34 cellular contexts compared by ENCODE assay signal in the genomic region with DNA sequence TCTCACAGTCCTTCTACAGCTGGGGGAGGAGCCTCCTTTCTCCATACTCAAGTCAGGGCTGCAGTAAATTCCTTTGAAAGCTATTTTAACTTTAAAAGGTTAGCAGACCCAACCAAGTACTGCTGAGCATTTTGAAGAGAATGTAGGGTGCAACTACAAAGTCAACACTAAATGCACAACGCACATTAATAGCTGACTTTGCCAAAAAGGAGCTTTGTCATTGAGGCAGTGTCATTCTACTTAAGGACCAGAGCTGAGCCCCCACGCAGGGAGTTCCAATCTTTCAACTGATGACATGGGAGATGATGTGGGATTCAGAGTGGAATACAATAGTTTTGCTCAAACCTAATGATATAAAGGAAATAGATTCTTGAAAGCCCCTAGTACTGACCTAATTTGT. TPM values are rescaled to one million over a fixed set of nuclear protein-coding genes. Genes with fewer than 3 reads are reported as not detected.
"Had no signal": no experiment of that assay in that cellular context is flagged by ENCODE, and none has a peak within 500 bp of the region (broad histone marks: within the 10 kb centered on the region; RNA-seq: fewer than 3 reads in every experiment).

No MANE protein-coding gene starts in this region.

- H3K4me1 ChIP-seq: neural progenitor cell, psoas muscle, suprapubic skin, testis, transverse colon, vagina had no signal

- FAIRE-seq: urothelium cell line had no signal

- H3K27me3 ChIP-seq: neural progenitor cell, ovary, suprapubic skin, testis, tibial artery, transverse colon, vagina had no signal

- H3K4me2 ChIP-seq: neural progenitor cell, smooth muscle cell had no signal

- H3K79me2 ChIP-seq: parathyroid adenoma had no signal

- H3K27ac ChIP-seq: neural progenitor cell, ovary, parathyroid adenoma, psoas muscle, skin epidermis, spleen, suprapubic skin, testis, tibial artery, transverse colon, vagina had no signal

- ATAC-seq: naive thymus-derived CD4-positive, alpha-beta T cell; natural killer cell; psoas muscle; right cardiac atrium; sciatic nerve; stimulated activated memory B cell treated with anti-CD40 and anti-IgM and Interleukin-4, amounts not matched to agents 10 μg/mL and 1 μg/mL and 100 μg/mL, for 72 hours; stimulated activated naive CD8-positive, alpha-beta T cell treated with anti-CD3 and anti-CD28 coated beads, Interleukin-15, amount 100 ng/mL, for 72 hours; stimulated activated naive CD8-positive, alpha-beta T cell treated with anti-CD3 and anti-CD28 coated beads, Interleukin-15, Interleukin-2, amounts not matched to agents 100 U/mL and 50 U/mL, for 24 hours had no signal

- H3K9ac ChIP-seq: neural progenitor cell, parathyroid adenoma had no signal

- DNase-seq: naive thymus-derived CD4-positive, alpha-beta T cell; natural killer cell; occipital lobe; ovary; posterior cingulate gyrus; psoas muscle; right cardiac atrium; spleen; stimulated activated CD4-positive, alpha-beta T cell treated with anti-CD3 and anti-CD28 coated beads, Interleukin-12 subunit alpha, Interleukin-12 subunit beta, amount 100 ng/mL, for 4 hours; stimulated activated CD4-positive, alpha-beta T cell treated with anti-CD3 and anti-CD28 coated beads, Interleukin-2, amount 100 ng/mL, for 24 hours; stimulated activated CD4-positive, alpha-beta T cell treated with anti-CD3 and anti-CD28 coated beads, Interleukin-2, amount 100 ng/mL, for 48 hours; stimulated activated CD4-positive, alpha-beta T cell treated with anti-CD3 and anti-CD28 coated beads, Interleukin-4, amount 100 ng/mL, for 4 hours; stimulated activated CD8-positive, alpha-beta memory T cell treated with anti-CD3 and anti-CD28 coated beads, Interleukin-4, amount 100 ng/mL, for 48 hours; stimulated activated naive CD4-positive, alpha-beta T cell; stimulated activated naive CD8-positive, alpha-beta T cell treated with anti-CD3 and anti-CD28 coated beads, Interleukin-15, amount 100 ng/mL, for 72 hours; stimulated activated naive CD8-positive, alpha-beta T cell treated with anti-CD3 and anti-CD28 coated beads, Interleukin-15, Interleukin-2, amounts not matched to agents 100 U/mL and 50 U/mL, for 24 hours; substantia nigra; testis; tibial artery; transverse colon had no signal

- H3K9me3 ChIP-seq: ovary, psoas muscle, spleen, suprapubic skin, testis, tibial artery, transverse colon, vagina had no signal

- H3K4me3 ChIP-seq: neural progenitor cell, ovary, psoas muscle, skin epidermis, smooth muscle cell, spleen, suprapubic skin, testis, tibial artery, transverse colon, vagina had no signal

- H3K36me3 ChIP-seq: neural progenitor cell, ovary, spleen, suprapubic skin, tibial artery, transverse colon, vagina had no signal

- H2AFZ ChIP-seq: neural progenitor cell, parathyroid adenoma had no signal

RNA-seq across cellular contexts. Expression of a gene that starts 20.3 kb away (rescaled TPM):
- total RNA-seq: naive thymus-derived CD4-positive, alpha-beta T cell; natural killer cell; osteoblast; ovary; progenitor cell of endocrine pancreas; psoas muscle; renal cortical epithelial cell; right cardiac atrium; sciatic nerve; smooth muscle cell; spleen; suprapubic skin; transverse colon; ureter; vagina had no signal
- polyA plus RNA-seq: naive thymus-derived CD4-positive, alpha-beta T cell; neural cell; psoas muscle; right cardiac atrium; smooth muscle cell; spleen had no signal
